In the genomic region with DNA sequence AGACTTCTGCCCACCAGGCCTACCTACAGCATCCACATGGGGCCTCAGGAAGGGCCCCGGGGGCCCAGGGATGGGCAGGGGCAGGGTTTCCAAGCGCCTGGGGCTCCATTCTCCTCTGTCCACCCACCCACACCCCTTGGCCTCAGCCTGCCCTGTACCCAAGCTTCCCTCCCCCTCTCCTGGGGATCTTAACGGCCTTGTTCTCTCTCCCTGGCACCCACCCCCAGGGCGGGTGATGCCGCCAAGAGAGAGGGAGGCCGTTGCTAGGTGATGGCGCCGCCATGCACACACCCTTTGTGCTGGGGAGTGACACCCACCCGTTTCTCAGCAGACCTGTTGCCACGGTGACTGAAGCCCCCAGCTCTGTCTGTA, we compare ENCODE assay signal across 21 cellular contexts. TPM values are rescaled to one million over a fixed set of nuclear protein-coding genes. Genes with fewer than 3 reads are reported as not detected.
A peak's percentile ranks its signal among the peaks of the same experiment; 100 is the strongest.
DNase-seq lines count a peak whose midpoint lies in the region; ATAC-seq, FAIRE-seq and TF ChIP-seq lines count a peak whose summit lies in the region.
"Had no signal": no experiment of that assay in that cellular context is flagged by ENCODE, and none has a peak within 500 bp of the region (broad histone marks: within the 10 kb centered on the region; RNA-seq: fewer than 3 reads in every experiment).

No MANE protein-coding gene starts in this region.

- POLR2A ChIA-PET in PC-3 (lab: Charles Lee; ENCODE audit: unreplicated experiment), result interaction anchor here (0.6 kb wide), 1 partner anchor 120 kb away, joined by 3 read pairs; the partner anchor contains the start of gene ELF3

- no peaks in the 10 kb centered on the region for H3K79me2 ChIP-seq in PC-3 (ENCODE audit: low read length)

- no peaks in the 10 kb centered on the region for H4K20me1 ChIP-seq in PC-3 (ENCODE audit: low read length)

- no peaks in the 10 kb centered on the region for H3K36me3 ChIP-seq in PC-3 (ENCODE audit: low read depth, low read length)

- peak overlapping the region in 1 of 2 donors; percentile 19 for H3K27ac Mint-ChIP-seq in effector memory CD8-positive, alpha-beta T cell
- H3K27ac Mint-ChIP-seq: GM23338; stimulated activated effector memory CD8-positive, alpha-beta T cell treated with anti-CD3 and anti-CD28 coated beads, Interleukin-12 subunit alpha, Interleukin-12 subunit beta, amount 100 ng/mL, for 72 hours had no signal

- no peak for FAIRE-seq in frontal cortex (lab: Jason Lieb, UNC)
- FAIRE-seq: endometrium had no signal

- H3K4me3 Mint-ChIP-seq in effector memory CD8-positive, alpha-beta T cell, result no peak overlapping the region
- H3K4me3 Mint-ChIP-seq: GM23338; stimulated activated effector memory CD8-positive, alpha-beta T cell treated with anti-CD3 and anti-CD28 coated beads, Interleukin-12 subunit alpha, Interleukin-12 subunit beta, amount 100 ng/mL, for 72 hours had no signal

- H3K9me3 Mint-ChIP-seq in effector memory CD8-positive, alpha-beta T cell, result no peaks in the 10 kb centered on the region
- H3K9me3 Mint-ChIP-seq: GM23338; stimulated activated effector memory CD8-positive, alpha-beta T cell treated with anti-CD3 and anti-CD28 coated beads, Interleukin-12 subunit alpha, Interleukin-12 subunit beta, amount 100 ng/mL, for 72 hours had no signal

- H3K27ac ChIP-seq in PC-3 (ENCODE audit: low read length), result no peak overlapping the region
- H3K27ac ChIP-seq: C4-2B, heart right ventricle, Peyer's patch had no signal

- no peak for TF ChIP-seq CTCF in PC-3 (conservative IDR thresholded peaks at IDR 0.05; ENCODE audit: low read depth, low read length)
- no peak for TF ChIP-seq CTCF in omental fat pad (IDR thresholded peaks at IDR 0.05)

- H3K27me3 Mint-ChIP-seq in effector memory CD8-positive, alpha-beta T cell, result peaks cover 18 to 27% of the 10 kb centered on the region in 2 donors

- no peak overlapping the region for H3K4me3 ChIP-seq in PC-3 (ENCODE audit: low read length)
- H3K4me3 ChIP-seq: body of pancreas, GM23338, heart right ventricle, Peyer's patch had no signal

- ATAC-seq in PC-3 (peak; percentile 33; the same call in 1 of the 2 replicates), GM21576 (IDR thresholded peaks at IDR 0.05; ENCODE audit: unreplicated experiment) (no peak), HG03196 (IDR thresholded peaks at IDR 0.05; ENCODE audit: unreplicated experiment) (no peak), omental fat pad (ENCODE audit: low FRiP score) (no peak)
- ATAC-seq in effector memory CD8-positive, alpha-beta T cell (replicated peaks), result no peak
- ATAC-seq: body of pancreas; GM23338; heart right ventricle; stimulated activated effector memory CD8-positive, alpha-beta T cell treated with anti-CD3 and anti-CD28 coated beads, Interleukin-12 subunit alpha, Interleukin-12 subunit beta, amount 100 ng/mL, for 72 hours had no signal

- no peaks in the 10 kb centered on the region for H3K9me2 ChIP-seq in PC-3 (replicated peaks; ENCODE audit: low read length)

- H3K27me3 ChIP-seq in PC-3 (ENCODE audit: low read length), result no peaks in the 10 kb centered on the region
- H3K27me3 ChIP-seq: body of pancreas, heart right ventricle, Peyer's patch had no signal

- intact Hi-C loops in PC-3 (cut with micrococcal nuclease) (no loop called here), posterior cingulate gyrus (cut with DNase I) (loop anchor here (1.0 to 5.0 kb wide), 2 partner anchors 45 to 233 kb away; no protein-coding TSS in a partner anchor)

- H3K36me3 Mint-ChIP-seq in effector memory CD8-positive, alpha-beta T cell (ENCODE audit: insufficient read depth), result peaks cover 44% of the 10 kb centered on the region

- CTCF ChIA-PET in PC-3 (lab: Charles Lee), result no interaction called here

- no peak overlapping the region for H2AFZ ChIP-seq in PC-3 (ENCODE audit: low read length)
- H2AFZ ChIP-seq: GM23338 had no signal

- peak; percentile 39 for DNase-seq in G401 (ENCODE audit: low spot score)
- no peak for DNase-seq in PC-3
- DNase-seq in frontal cortex (ENCODE audit: low spot score in 2 of 2), result peak; percentile 63 to 75
- DNase-seq in posterior cingulate gyrus, result peak; percentile 78 to 98 (median 88)
- no peak for DNase-seq in effector memory CD8-positive, alpha-beta T cell
- no peak for DNase-seq in omental fat pad (ENCODE audit: low spot score)
- DNase-seq: activated CD4-positive, alpha-beta T cell treated with anti-CD3 and anti-CD28 coated beads for 48 hours; activated T-cell treated with anti-CD3 and anti-CD28 coated beads, Interleukin-2, amount 50 U/mL, for 48 hours; body of pancreas; EL; heart right ventricle; mesendoderm; Peyer's patch had no signal

- in situ Hi-C loops in G401 (cut with HindIII; ENCODE audit: low sequenced_read_pairs), result loop anchor here (25.0 kb wide), 1 partner anchor 118 kb away; the partner anchor contains the start of gene ELF3

- H3K4me2 ChIP-seq in PC-3 (ENCODE audit: low read length), result no peak overlapping the region
- H3K4me2 ChIP-seq: GM23338 had no signal

- H3K4me1 Mint-ChIP-seq in effector memory CD8-positive, alpha-beta T cell (ENCODE audit: low read depth in 2 of 2), result peaks cover 0 to 3% of the 10 kb centered on the region in 2 donors

- no peak overlapping the region for H3K9ac ChIP-seq in PC-3 (ENCODE audit: low read length)

- no peaks in the 10 kb centered on the region for H3K9me3 ChIP-seq in PC-3 (ENCODE audit: low read length)
- H3K9me3 ChIP-seq: body of pancreas, heart right ventricle, Peyer's patch had no signal

- H3F3A ChIP-seq in PC-3 (ENCODE audit: low read length, unreplicated experiment), result no peaks in the 10 kb centered on the region

- no TSS peak for BruUV-seq in PC-3 (replicated peaks; lab: Mats Ljungman, UMichigan)

- H3K4me1 ChIP-seq in PC-3 (ENCODE audit: insufficient read depth, low read length), result no peaks in the 10 kb centered on the region

RNA-seq across cellular contexts. Expression of gene GPR37L1, which starts 7.5 kb away (rescaled TPM):
- total RNA-seq in G401 (2014; rRNA removed; shearing (Covaris generic)), result not detected in 2 replicates
- total RNA-seq in PC-3 (2014; rRNA removed) (0.04 TPM in 1 of 2 replicates, not detected in the other), frontal cortex (0.82 TPM), omental fat pad (under 1 TPM in 1 of 4 donors, not detected in 3; 0.16 TPM)
- total RNA-seq: body of pancreas; pulmonary artery endothelial cell; T-helper 1 cell treated with Interleukin-12 subunit alpha and Interleukin-12 subunit beta and Interleukin-4 antibody, amounts not matched to agents 30 ng/mL and 1 ng/mL, for 36 hours had no signal

RNA-seq across cellular contexts. Expression of gene ARL8A, which starts 14.3 kb away (rescaled TPM):
- 15.1 and 17.0 TPM in 2 replicates for total RNA-seq in G401 (2014; rRNA removed; shearing (Covaris generic))
- total RNA-seq in PC-3 (2014; rRNA removed), result 20.4 and 26.4 TPM in 2 replicates
- 99.1 TPM for total RNA-seq in frontal cortex
- total RNA-seq in omental fat pad, result 10 to 100 TPM; 31.1 to 61.8 (median 43.0) TPM

RNA-seq across cellular contexts. Expression of gene PTPN7, which starts 30.1 kb away (rescaled TPM):
- total RNA-seq in G401 (2014; rRNA removed; shearing (Covaris generic)), result not detected in 2 replicates
- total RNA-seq in PC-3 (2014; rRNA removed) (not detected in 2 replicates), frontal cortex (not detected), omental fat pad (10 to 100 TPM in 1 of 4 donors, 1 to 10 TPM in 3; 2.9 to 14.4 (median 4.6) TPM)
- total RNA-seq: GM23338 had no signal

Comparison
In these comparisons a context has a peak if more than half of its experiments do, and no peak if none do; other contexts are left out.
1. DNase-seq: peak in G401 (single experiment), frontal cortex (2 of 2) and posterior cingulate gyrus (10 of 10); none in PC-3 (single experiment), effector memory CD8-positive, alpha-beta T cell (0 of 3) and omental fat pad (single experiment).